8 cellular contexts compared by ENCODE assay signal in genomic region chr21:41166947-41167346, GRCh38. TPM values are rescaled to one million over a fixed set of nuclear protein-coding genes. Genes with fewer than 3 reads are reported as not detected.
DNase-seq lines count a peak whose midpoint lies in the region; ATAC-seq and TF ChIP-seq lines count a peak whose summit lies in the region.

No MANE protein-coding gene starts in this region.

- no peaks in the 10 kb centered on the region for H3K9me3 Mint-ChIP-seq in activated naive CD4-positive, alpha-beta T cell treated with anti-CD3 and anti-CD28 coated beads, Interleukin-2, amount 10 ng/mL, durations not matched to agents 7 days and 5 days

- CTCF ChIA-PET in activated naive CD4-positive, alpha-beta T cell treated with anti-CD3 and anti-CD28 coated beads, Interleukin-2, amount 10 ng/mL, durations not matched to agents 7 days and 5 days (lab: Charles Lee) = interaction anchor here (1.1 to 1.2 kb wide), 2 partner anchors 116 to 414 kb away, joined by 3 read pairs; no protein-coding TSS in a partner anchor

- H3K4me3 ChIP-seq in dorsolateral prefrontal cortex (peak overlapping the region; percentile 47 to 82 (median 70)), urinary bladder (ENCODE audit: low read depth, low read length) (peak overlapping the region; percentile 93)

- no peaks in the 10 kb centered on the region for H3K36me3 ChIP-seq in urinary bladder (ENCODE audit: insufficient read depth)

- peaks cover 5% of the 10 kb centered on the region for H3K4me1 Mint-ChIP-seq in activated naive CD4-positive, alpha-beta T cell treated with anti-CD3 and anti-CD28 coated beads, Interleukin-2, amount 10 ng/mL, durations not matched to agents 7 days and 5 days

- no peaks in the 10 kb centered on the region for H3K4me1 ChIP-seq in urinary bladder (ENCODE audit: insufficient read depth)

- H3K36me3 Mint-ChIP-seq in activated naive CD4-positive, alpha-beta T cell treated with anti-CD3 and anti-CD28 coated beads, Interleukin-2, amount 10 ng/mL, durations not matched to agents 7 days and 5 days = no peaks in the 10 kb centered on the region

- intact Hi-C loops in dorsolateral prefrontal cortex (cut with DNase I) = no loop called here

- peaks cover 76% of the 10 kb centered on the region for H3K27me3 Mint-ChIP-seq in activated naive CD4-positive, alpha-beta T cell treated with anti-CD3 and anti-CD28 coated beads, Interleukin-2, amount 10 ng/mL, durations not matched to agents 7 days and 5 days

- ATAC-seq in GM18520 (IDR thresholded peaks at IDR 0.05; ENCODE audit: unreplicated experiment) = no peak

- peak overlapping the region in 51 of 59 donors; percentile 40 to 91 (median 79) for H3K27ac ChIP-seq in dorsolateral prefrontal cortex
- H3K27ac ChIP-seq in urinary bladder (ENCODE audit: low read depth) = peak overlapping the region; percentile 89

- peak overlapping the region; percentile 60 for H3K4me3 Mint-ChIP-seq in activated naive CD4-positive, alpha-beta T cell treated with anti-CD3 and anti-CD28 coated beads, Interleukin-2, amount 10 ng/mL, durations not matched to agents 7 days and 5 days

- no peak overlapping the region for H3K27ac Mint-ChIP-seq in activated naive CD4-positive, alpha-beta T cell treated with anti-CD3 and anti-CD28 coated beads, Interleukin-2, amount 10 ng/mL, durations not matched to agents 7 days and 5 days

- H3K27me3 ChIP-seq in dorsolateral prefrontal cortex = peaks cover 0 to 23% (median 0%) of the 10 kb centered on the region in 45 donors

- WGBS in urinary bladder = 6% methylated on average over 16 of the region's 16 CpGs

- TF ChIP-seq CTCF in dorsolateral prefrontal cortex (IDR thresholded peaks at IDR 0.05 in 54 of 56, conservative IDR thresholded peaks at IDR 0.05 in 2 of 56; ENCODE audit: low read depth in 1 of 56, partially characterized antibody in 56 of 56) = no peak

- DNase-seq in activated naive CD4-positive, alpha-beta T cell treated with anti-CD3 and anti-CD28 coated beads, Interleukin-2, amount 10 ng/mL, durations not matched to agents 7 days and 5 days = no peak
- DNase-seq in activated naive CD4-positive, alpha-beta T cell (lab: John Stamatoyannopoulos, UW) = no peak
- peak in 1 of 10 donors; percentile 10 for DNase-seq in dorsolateral prefrontal cortex
- peak; percentile 25 for DNase-seq in mucosa of gallbladder (ENCODE audit: low spot score)
- no peak for DNase-seq in MV-4-11 (lab: John Stamatoyannopoulos, UW)
- no peak for DNase-seq in activated CD4-positive, alpha-beta T cell treated with anti-CD3 and anti-CD28 coated beads, Interleukin-2, amount 50 U/mL, for 1 hour

RNA-seq across cellular contexts. Expression of gene BACE2, which starts 1.0 kb away (rescaled TPM):
- total RNA-seq in dorsolateral prefrontal cortex (10 to 100 TPM in 87 of 120 experiments, 1 to 10 TPM in 33; 4.1 to 30.8 (median 12.2) TPM), mucosa of gallbladder (174 TPM), urinary bladder (81.5 TPM)
- polyA plus RNA-seq in urinary bladder = 51.1 TPM
